Comparison of ENCODE assay signal across 24 cellular contexts in the genomic region with DNA sequence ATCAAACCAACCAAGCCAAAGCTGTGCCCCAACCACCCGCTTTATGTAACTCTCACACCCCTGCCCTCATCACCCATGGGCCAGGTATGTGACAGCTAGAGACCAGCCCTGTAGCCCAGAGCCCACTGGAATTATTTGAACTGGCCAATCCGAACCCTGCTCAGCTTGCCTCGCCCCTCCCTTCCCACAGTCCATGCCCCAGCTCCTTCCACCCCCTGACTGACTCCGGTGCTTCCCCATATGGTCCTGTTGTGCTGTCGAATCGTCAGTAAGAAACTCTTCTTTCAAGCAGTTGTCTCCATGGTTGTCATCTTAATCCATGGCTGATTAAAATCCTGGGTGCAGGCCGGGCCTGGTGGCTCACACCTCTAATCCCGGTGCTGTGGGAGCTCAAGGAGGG.
"Had no signal": no experiment of that assay in that cellular context is flagged by ENCODE, and none has a peak within 500 bp of the region (broad histone marks: within the 10 kb centered on the region; RNA-seq: fewer than 3 reads in every experiment).

No MANE protein-coding gene starts in this region.

- H3K27me3 ChIP-seq: adrenal gland, colonic mucosa, gastroesophageal sphincter, sigmoid colon, vagina had no signal

- H3K4me3 Mint-ChIP-seq: activated CD4-positive, alpha-beta T cell treated with anti-CD3 and anti-CD28 coated beads, Interleukin-2, amount 10 ng/mL, durations not matched to agents 24 days and 14 days; activated CD8-positive, alpha-beta memory T cell treated with anti-CD3 and anti-CD28 coated beads, Interleukin-2, amount 10 ng/mL, durations not matched to agents 7 days and 5 days; activated CD8-positive, alpha-beta T cell treated with anti-CD3 and anti-CD28 coated beads for 36 hours; activated naive CD8-positive, alpha-beta T cell; nephron; stimulated activated naive B cell treated with anti-CD40 and anti-IgM and Interleukin-4, amounts not matched to agents 10 μg/mL and 1 μg/mL and 100 μg/mL, for 72 hours had no signal

- H3K9me3 Mint-ChIP-seq: activated CD4-positive, alpha-beta T cell treated with anti-CD3 and anti-CD28 coated beads, Interleukin-2, amount 10 ng/mL, durations not matched to agents 24 days and 14 days; activated CD8-positive, alpha-beta T cell treated with anti-CD3 and anti-CD28 coated beads for 36 hours had no signal

- DNase-seq: activated CD4-positive, alpha-beta T cell treated with anti-CD3 and anti-CD28 coated beads, Interleukin-2, amount 10 ng/mL, durations not matched to agents 24 days and 14 days; activated CD8-positive, alpha-beta memory T cell treated with anti-CD3 and anti-CD28 coated beads, Interleukin-2, amount 10 ng/mL, durations not matched to agents 7 days and 5 days; activated CD8-positive, alpha-beta T cell treated with anti-CD3 and anti-CD28 coated beads for 36 hours; activated naive CD4-positive, alpha-beta T cell; activated T-cell treated with anti-CD3 and anti-CD28 coated beads for 4 hours; adrenal gland; colonic mucosa; head of caudate nucleus; hypothalamus; left ventricle myocardium superior; occipital lobe; sigmoid colon; stimulated activated CD4-positive, alpha-beta T cell treated with anti-CD3 and anti-CD28 coated beads, Interleukin-2, amount 100 ng/mL, for 48 hours; stimulated activated CD8-positive, alpha-beta memory T cell treated with anti-CD3 and anti-CD28 coated beads, Interleukin-4, amount 100 ng/mL, for 48 hours; stimulated activated naive B cell treated with anti-CD40 and anti-IgM and Interleukin-4, amounts not matched to agents 10 μg/mL and 1 μg/mL and 100 μg/mL, for 72 hours; trophoblast cell had no signal

- H3K4me1 Mint-ChIP-seq: activated CD4-positive, alpha-beta T cell treated with anti-CD3 and anti-CD28 coated beads, Interleukin-2, amount 10 ng/mL, durations not matched to agents 24 days and 14 days had no signal

- H3K27ac Mint-ChIP-seq: activated CD4-positive, alpha-beta T cell treated with anti-CD3 and anti-CD28 coated beads, Interleukin-2, amount 10 ng/mL, durations not matched to agents 24 days and 14 days; activated CD8-positive, alpha-beta memory T cell treated with anti-CD3 and anti-CD28 coated beads, Interleukin-2, amount 10 ng/mL, durations not matched to agents 7 days and 5 days; activated CD8-positive, alpha-beta T cell treated with anti-CD3 and anti-CD28 coated beads for 36 hours; activated naive CD8-positive, alpha-beta T cell; nephron; stimulated activated naive B cell treated with anti-CD40 and anti-IgM and Interleukin-4, amounts not matched to agents 10 μg/mL and 1 μg/mL and 100 μg/mL, for 72 hours had no signal

- H3K27ac ChIP-seq: adrenal gland, colonic mucosa, epithelial cell of prostate, gastroesophageal sphincter, sigmoid colon, vagina had no signal

- H3K9me3 ChIP-seq: adrenal gland, colonic mucosa, gastroesophageal sphincter, sigmoid colon, vagina had no signal

- FAIRE-seq: bronchial epithelial cell, islet of Langerhans had no signal

- H3K36me3 ChIP-seq: adrenal gland, colonic mucosa, gastroesophageal sphincter, sigmoid colon, vagina had no signal

- ATAC-seq: activated CD4-positive, CD25-positive, alpha-beta regulatory T cell treated with anti-CD3 and anti-CD28 coated beads, Interleukin-2, amount 50 U/mL, for 24 hours; activated CD8-positive, alpha-beta memory T cell treated with anti-CD3 and anti-CD28 coated beads, Interleukin-2, amount 10 ng/mL, durations not matched to agents 7 days and 5 days; activated CD8-positive, alpha-beta T cell treated with anti-CD3 and anti-CD28 coated beads for 36 hours; gastroesophageal sphincter; left ventricle myocardium superior; stimulated activated naive B cell treated with anti-CD40 and anti-IgM and Interleukin-4, amounts not matched to agents 10 μg/mL and 1 μg/mL and 100 μg/mL, for 72 hours had no signal

- H3K4me1 ChIP-seq: colonic mucosa had no signal

- H3K36me3 Mint-ChIP-seq: activated CD8-positive, alpha-beta memory T cell treated with anti-CD3 and anti-CD28 coated beads, Interleukin-2, amount 10 ng/mL, durations not matched to agents 7 days and 5 days; activated naive CD8-positive, alpha-beta T cell; stimulated activated naive B cell treated with anti-CD40 and anti-IgM and Interleukin-4, amounts not matched to agents 10 μg/mL and 1 μg/mL and 100 μg/mL, for 72 hours had no signal

- H3K4me3 ChIP-seq: adrenal gland, colonic mucosa, gastroesophageal sphincter, sigmoid colon, vagina had no signal

- H3K27me3 Mint-ChIP-seq: activated CD4-positive, alpha-beta T cell treated with anti-CD3 and anti-CD28 coated beads, Interleukin-2, amount 10 ng/mL, durations not matched to agents 24 days and 14 days; activated CD8-positive, alpha-beta memory T cell treated with anti-CD3 and anti-CD28 coated beads, Interleukin-2, amount 10 ng/mL, durations not matched to agents 7 days and 5 days; activated CD8-positive, alpha-beta T cell treated with anti-CD3 and anti-CD28 coated beads for 36 hours; activated naive CD8-positive, alpha-beta T cell had no signal
